In genomic region chr19:13813147-13813546, GRCh38 we compare ENCODE assay signal across 19 cellular contexts.
"Had no signal": no experiment of that assay in that cellular context is flagged by ENCODE, and none has a peak within 500 bp of the region (broad histone marks: within the 10 kb centered on the region; RNA-seq: fewer than 3 reads in every experiment).

No MANE protein-coding gene starts in this region.

- H3K27me3 Mint-ChIP-seq: naive B cell had no signal

- H3K4me1 Mint-ChIP-seq: nephron had no signal

- H3K27me3 ChIP-seq: esophagus muscularis mucosa, gastrocnemius medialis, heart right ventricle, suprapubic skin, tibial artery, upper lobe of left lung, uterus had no signal

- H3K4me3 ChIP-seq: coronary artery, esophagus muscularis mucosa, gastrocnemius medialis, heart right ventricle, psoas muscle, suprapubic skin, tibial artery, upper lobe of left lung, uterus had no signal

- H3K9me3 Mint-ChIP-seq: nephron had no signal

- H3K4me3 Mint-ChIP-seq: naive B cell, nephron had no signal

- H3K9me3 ChIP-seq: esophagus muscularis mucosa, gastrocnemius medialis, heart right ventricle, psoas muscle, suprapubic skin, tibial artery, upper lobe of left lung, uterus had no signal

- ATAC-seq: gastrocnemius medialis; heart right ventricle; psoas muscle; sciatic nerve; stimulated activated naive CD8-positive, alpha-beta T cell treated with anti-CD3 and anti-CD28 coated beads, Interleukin-15, Interleukin-2, amounts not matched to agents 100 U/mL and 50 U/mL, for 24 hours had no signal

- H3K4me1 ChIP-seq: gastrocnemius medialis, psoas muscle, uterus had no signal

- H3K27ac ChIP-seq: coronary artery, esophagus muscularis mucosa, gastrocnemius medialis, heart right ventricle, psoas muscle, suprapubic skin, tibial artery, upper lobe of left lung, uterus had no signal

- DNase-seq: effector CD4-positive, alpha-beta T cell; gastrocnemius medialis; heart right ventricle; hypothalamus; kidney glomerular epithelial cell; mesendoderm; naive B cell; psoas muscle; retina; stimulated activated CD4-positive, alpha-beta T cell treated with anti-CD3 and anti-CD28 coated beads, Interleukin-2, amount 100 ng/mL, for 24 hours; stimulated activated naive CD8-positive, alpha-beta T cell treated with anti-CD3 and anti-CD28 coated beads, Interleukin-15, Interleukin-2, amounts not matched to agents 100 U/mL and 50 U/mL, for 24 hours; tibial artery; upper lobe of left lung; uterus had no signal

- H3K36me3 ChIP-seq: uterus had no signal

- H3K27ac Mint-ChIP-seq: nephron had no signal
